Comparison of ENCODE assay signal across 1 cellular context in the genomic region with DNA sequence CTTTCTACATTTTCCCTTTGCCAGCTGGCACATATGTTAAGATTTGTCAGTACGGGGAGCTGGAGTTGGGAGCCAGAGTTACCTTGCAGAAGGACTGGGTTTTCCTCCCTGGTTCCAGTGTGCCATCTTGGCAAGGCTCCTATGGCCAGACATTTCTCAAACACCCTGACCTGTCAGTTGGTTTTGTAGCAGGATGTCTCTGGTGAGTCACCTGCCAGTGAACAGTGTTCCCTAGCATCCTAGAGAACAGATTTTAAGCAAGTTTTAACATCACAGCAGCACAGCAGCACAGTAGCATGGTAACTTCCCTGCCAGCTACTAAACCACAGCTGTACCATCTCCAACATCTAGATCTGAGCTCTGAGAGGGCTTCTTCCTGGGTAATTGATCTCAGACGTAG.
TF ChIP-seq lines count a peak whose summit lies in the region.

No MANE protein-coding gene starts in this region.

TF ChIP-seq in WTC11, 78 proteins besides CTCF, POLR2A, EP300 and RAD21 (continued from another document):
- TF ChIP-seq, protein P1, sequence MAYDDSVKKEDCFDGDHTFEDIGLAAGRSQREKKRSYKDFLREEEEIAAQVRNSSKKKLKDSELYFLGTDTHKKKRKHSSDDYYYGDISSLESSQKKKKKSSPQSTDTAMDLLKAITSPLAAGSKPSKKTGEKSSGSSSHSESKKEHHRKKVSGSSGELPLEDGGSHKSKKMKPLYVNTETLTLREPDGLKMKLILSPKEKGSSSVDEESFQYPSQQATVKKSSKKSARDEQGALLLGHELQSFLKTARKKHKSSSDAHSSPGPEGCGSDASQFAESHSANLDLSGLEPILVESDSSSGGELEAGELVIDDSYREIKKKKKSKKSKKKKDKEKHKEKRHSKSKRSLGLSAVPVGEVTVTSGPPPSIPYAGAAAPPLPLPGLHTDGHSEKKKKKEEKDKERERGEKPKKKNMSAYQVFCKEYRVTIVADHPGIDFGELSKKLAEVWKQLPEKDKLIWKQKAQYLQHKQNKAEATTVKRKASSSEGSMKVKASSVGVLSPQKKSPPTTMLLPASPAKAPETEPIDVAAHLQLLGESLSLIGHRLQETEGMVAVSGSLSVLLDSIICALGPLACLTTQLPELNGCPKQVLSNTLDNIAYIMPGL (CRISPR knock-in tag; IDR thresholded peaks at IDR 0.05): no peak
